8 cellular contexts compared by ENCODE assay signal in genomic region chr10:123043409-123043925, GRCh38. TPM values are rescaled to one million over a fixed set of nuclear protein-coding genes. Genes with fewer than 3 reads are reported as not detected.
DNase-seq lines count a peak whose midpoint lies in the region; ATAC-seq, FAIRE-seq and TF ChIP-seq lines count a peak whose summit lies in the region.

No MANE protein-coding gene starts in this region.

- intact Hi-C loops in activated CD4-positive, alpha-beta memory T cell treated with anti-CD3 and anti-CD28 coated beads for 36 hours (cut with micrococcal nuclease): loop anchor here (1.0 kb wide), 2 partner anchors 90 to 516 kb away; no protein-coding TSS in a partner anchor

- FAIRE-seq in GM18507 (lab: Jason Lieb, UNC): peak; percentile 89

- H3K9me3 Mint-ChIP-seq in activated CD4-positive, alpha-beta memory T cell treated with anti-CD3 and anti-CD28 coated beads for 36 hours: no peaks in the 10 kb centered on the region
- no peaks in the 10 kb centered on the region for H3K9me3 Mint-ChIP-seq in nephron progenitor cell

- POLR2A ChIA-PET in activated CD4-positive, alpha-beta memory T cell treated with anti-CD3 and anti-CD28 coated beads for 36 hours (lab: Charles Lee): no interaction called here

- DNase-seq in AG09319 (ENCODE audit: extremely low read depth, low read depth): peak; percentile 10
- DNase-seq in GM18507 (ENCODE audit: extremely low spot score, insufficient read length, low read depth): peak; percentile 39
- peak; percentile 91 for DNase-seq in NCI-H510A treated with DMSO at 0.1 percent for 48 hours (lab: John Stamatoyannopoulos, UW)
- DNase-seq in activated CD4-positive, alpha-beta memory T cell treated with anti-CD3 and anti-CD28 coated beads for 36 hours: peak; percentile 49
- DNase-seq in erythroblast (lab: John Stamatoyannopoulos, UW): peak; percentile 68 to 79
- peak; percentile 58 for DNase-seq in nephron progenitor cell
- DNase-seq in ureter (ENCODE audit: low spot score): peak; percentile 47

- H3K27ac Mint-ChIP-seq in activated CD4-positive, alpha-beta memory T cell treated with anti-CD3 and anti-CD28 coated beads for 36 hours: no peak overlapping the region
- H3K27ac Mint-ChIP-seq in nephron progenitor cell: no peak overlapping the region

- H3K4me3 Mint-ChIP-seq in activated CD4-positive, alpha-beta memory T cell treated with anti-CD3 and anti-CD28 coated beads for 36 hours: no peak overlapping the region
- H3K4me3 Mint-ChIP-seq in nephron progenitor cell: no peak overlapping the region

- ATAC-seq in HG03280 (IDR thresholded peaks at IDR 0.05; ENCODE audit: unreplicated experiment): peak; percentile 84

- peak; percentile 69 for TF ChIP-seq CTCF in AG09319 (IDR thresholded peaks at IDR 0.05; ENCODE audit: low read depth, low read length)
- TF ChIP-seq CTCF in nephron progenitor cell (IDR thresholded peaks at IDR 0.05): peak; percentile 78

- CTCF ChIA-PET in activated CD4-positive, alpha-beta memory T cell treated with anti-CD3 and anti-CD28 coated beads for 36 hours (lab: Charles Lee): interaction anchor here (0.7 to 1.7 kb wide), 14 partner anchors 9 to 523 kb away, joined by 3 to 8 read pairs (median 4); no protein-coding TSS in a partner anchor

- H3K36me3 Mint-ChIP-seq in activated CD4-positive, alpha-beta memory T cell treated with anti-CD3 and anti-CD28 coated beads for 36 hours: peaks cover 6% of the 10 kb centered on the region
- H3K36me3 Mint-ChIP-seq in nephron progenitor cell (ENCODE audit: low read depth): peaks cover 9% of the 10 kb centered on the region

- H3K27me3 Mint-ChIP-seq in activated CD4-positive, alpha-beta memory T cell treated with anti-CD3 and anti-CD28 coated beads for 36 hours: no peaks in the 10 kb centered on the region
- H3K27me3 Mint-ChIP-seq in nephron progenitor cell (ENCODE audit: low read depth, poor library complexity): no peaks in the 10 kb centered on the region

- H3K4me1 Mint-ChIP-seq in activated CD4-positive, alpha-beta memory T cell treated with anti-CD3 and anti-CD28 coated beads for 36 hours (ENCODE audit: low read depth): no peaks in the 10 kb centered on the region
- H3K4me1 Mint-ChIP-seq in nephron progenitor cell: peaks cover 8% of the 10 kb centered on the region

- TF ChIP-seq POLR2A in erythroblast (IDR thresholded peaks at IDR 0.05; ENCODE audit: low read length): no peak

RNA-seq across cellular contexts. Expression of gene ACADSB, which starts 34.7 kb away (rescaled TPM):
- 10 to 100 TPM; 22.1 to 25.1 TPM for total RNA-seq in activated CD4-positive, alpha-beta memory T cell treated with anti-CD3 and anti-CD28 coated beads for 36 hours
- total RNA-seq in ureter: 34.9 TPM

RNA-seq across cellular contexts. Expression of gene IKZF5, which starts 34.9 kb away (rescaled TPM):
- total RNA-seq in activated CD4-positive, alpha-beta memory T cell treated with anti-CD3 and anti-CD28 coated beads for 36 hours: 10 to 100 TPM; 14.5 to 14.8 TPM
- total RNA-seq in ureter: 18.5 TPM

Comparison
In these comparisons a context has a peak if more than half of its experiments do, and no peak if none do; other contexts are left out.
1. Peak in every context shown above with its lines: DNase-seq and ATAC-seq.
2. DNase-seq: peak in every context shown above with its lines; median percentile 91 in NCI-H510A treated with DMSO at 0.1 percent for 48 hours; 74 in erythroblast; 58 in nephron progenitor cell; 49 in activated CD4-positive, alpha-beta memory T cell treated with anti-CD3 and anti-CD28 coated beads for 36 hours; 47 in ureter; 39 in GM18507; 10 in AG09319.